Comparison of ENCODE assay signal across 1 cellular context in genomic region chr4:119266153-119266552, GRCh38.
TF ChIP-seq lines count a peak whose summit lies in the region.

No MANE protein-coding gene starts in this region.

TF ChIP-seq in HepG2, 621 proteins besides CTCF, POLR2A, EP300 and RAD21:
- no peak for TF ChIP-seq FOSL2 (CRISPR knock-in tag; IDR thresholded peaks at IDR 0.05)
- TF ChIP-seq NFKB2 (CRISPR knock-in tag; IDR thresholded peaks at IDR 0.05; ENCODE audit: borderline replicate concordance), result no peak
- TF ChIP-seq ZFP90 (CRISPR knock-in tag; IDR thresholded peaks at IDR 0.05; ENCODE audit: borderline replicate concordance), result no peak
- TF ChIP-seq ZNF607 (CRISPR knock-in tag; IDR thresholded peaks at IDR 0.05; ENCODE audit: borderline replicate concordance), result no peak
- TF ChIP-seq KAT7 (CRISPR knock-in tag; IDR thresholded peaks at IDR 0.05; ENCODE audit: borderline replicate concordance), result no peak
